Comparison of ENCODE assay signal across 18 cellular contexts in the genomic region with DNA sequence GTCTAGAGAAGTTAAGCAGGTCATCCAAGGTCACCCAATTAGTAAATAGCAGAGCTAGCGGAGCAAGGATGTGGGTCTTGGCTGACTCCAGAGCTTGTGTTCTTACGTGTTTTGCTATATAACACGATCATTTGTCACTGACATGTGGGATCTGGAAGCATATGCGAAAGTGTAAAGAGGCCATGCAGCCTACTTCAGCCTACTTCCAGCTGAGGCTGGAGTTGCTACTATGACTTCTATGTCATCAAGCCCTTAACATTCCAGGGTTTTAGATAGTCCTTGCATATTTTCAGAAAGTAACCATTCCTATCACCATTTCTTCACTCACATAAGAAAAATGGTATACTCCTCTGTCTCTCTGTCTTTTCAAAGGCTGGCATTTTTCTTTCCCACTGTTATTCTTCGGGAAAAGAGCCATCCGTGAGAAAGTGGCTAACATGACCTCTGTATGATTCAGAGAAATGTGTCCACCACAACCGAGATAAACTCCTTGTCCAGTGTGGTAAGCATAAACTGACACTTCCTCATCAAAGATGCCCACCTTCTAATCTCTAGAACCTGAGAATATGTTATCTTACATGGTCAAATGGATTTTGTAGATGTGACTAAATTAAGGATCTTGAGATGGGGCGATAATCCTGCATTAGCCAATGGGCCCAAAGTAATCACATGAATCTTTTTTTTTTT.
"Had no signal": no experiment of that assay in that cellular context is flagged by ENCODE, and none has a peak within 500 bp of the region (broad histone marks: within the 10 kb centered on the region; RNA-seq: fewer than 3 reads in every experiment).

No MANE protein-coding gene starts in this region.

- H3K36me3 Mint-ChIP-seq: activated CD8-positive, alpha-beta memory T cell treated with anti-CD3 and anti-CD28 coated beads, Interleukin-2, amount 10 ng/mL, durations not matched to agents 7 days and 5 days; activated naive CD8-positive, alpha-beta T cell; immature natural killer cell; natural killer cell treated with Interleukin-12 subunit alpha and Interleukin-12 subunit beta and Interleukin-15 and Interleukin-18, amount 100 ng/mL, for 72 hours had no signal

- H3K9me3 ChIP-seq: esophagus squamous epithelium, mucosa of descending colon, psoas muscle had no signal

- DNase-seq: activated CD4-positive, alpha-beta T cell treated with anti-CD3 and anti-CD28 coated beads, Interleukin-2, amount 50 U/mL, for 4 hours; activated CD4-positive, CD25-positive, alpha-beta regulatory T cell treated with anti-CD3 and anti-CD28 coated beads, Interleukin-2, amount 50 U/mL, for 72 hours; activated CD8-positive, alpha-beta memory T cell treated with anti-CD3 and anti-CD28 coated beads, Interleukin-2, amount 10 ng/mL, durations not matched to agents 7 days and 5 days; activated effector memory CD4-positive, alpha-beta T cell treated with anti-CD3 and anti-CD28 coated beads, Interleukin-2, amount 50 U/mL, for 16 hours; activated T-cell treated with anti-CD3 and anti-CD28 coated beads, Interleukin-2, amount 50 U/mL, for 24 hours; esophagus squamous epithelium; immature natural killer cell; mucosa of descending colon; occipital lobe; psoas muscle; stimulated activated naive CD4-positive, alpha-beta T cell; trophoblast cell had no signal

- H3K4me3 Mint-ChIP-seq: activated CD8-positive, alpha-beta memory T cell treated with anti-CD3 and anti-CD28 coated beads, Interleukin-2, amount 10 ng/mL, durations not matched to agents 7 days and 5 days; activated naive CD8-positive, alpha-beta T cell; activated T-cell treated with anti-CD3 and anti-CD28 coated beads, Interleukin-2, amount 50 U/mL, for 24 hours; immature natural killer cell; natural killer cell treated with Interleukin-12 subunit alpha and Interleukin-12 subunit beta and Interleukin-15 and Interleukin-18, amount 100 ng/mL, for 72 hours; T-helper 1 cell treated with Interleukin-12 subunit alpha and Interleukin-12 subunit beta and Interleukin-4 antibody, amounts not matched to agents 30 μg/mL and 1 μg/mL, for 36 hours had no signal

- H3K27ac ChIP-seq: esophagus squamous epithelium, psoas muscle had no signal

- ATAC-seq: activated CD8-positive, alpha-beta memory T cell treated with anti-CD3 and anti-CD28 coated beads, Interleukin-2, amount 10 ng/mL, durations not matched to agents 7 days and 5 days; mucosa of descending colon; psoas muscle; sciatic nerve; SK-N-SH treated with all-trans-retinoic acid at 6 μM for 48 hours had no signal

- H3K4me3 ChIP-seq: esophagus squamous epithelium, lung, mucosa of descending colon, psoas muscle had no signal

- H3K4me1 ChIP-seq: esophagus squamous epithelium, psoas muscle had no signal

- H3K9me3 Mint-ChIP-seq: activated T-cell treated with anti-CD3 and anti-CD28 coated beads, Interleukin-2, amount 50 U/mL, for 24 hours; immature natural killer cell; natural killer cell treated with Interleukin-12 subunit alpha and Interleukin-12 subunit beta and Interleukin-15 and Interleukin-18, amount 100 ng/mL, for 72 hours; T-helper 1 cell treated with Interleukin-12 subunit alpha and Interleukin-12 subunit beta and Interleukin-4 antibody, amounts not matched to agents 30 μg/mL and 1 μg/mL, for 36 hours had no signal

- H3K27me3 Mint-ChIP-seq: activated CD8-positive, alpha-beta memory T cell treated with anti-CD3 and anti-CD28 coated beads, Interleukin-2, amount 10 ng/mL, durations not matched to agents 7 days and 5 days; activated T-cell treated with anti-CD3 and anti-CD28 coated beads, Interleukin-2, amount 50 U/mL, for 24 hours; natural killer cell treated with Interleukin-12 subunit alpha and Interleukin-12 subunit beta and Interleukin-15 and Interleukin-18, amount 100 ng/mL, for 72 hours had no signal

- H3K36me3 ChIP-seq: esophagus squamous epithelium had no signal

- H3K27ac Mint-ChIP-seq: activated CD8-positive, alpha-beta memory T cell treated with anti-CD3 and anti-CD28 coated beads, Interleukin-2, amount 10 ng/mL, durations not matched to agents 7 days and 5 days; activated naive CD8-positive, alpha-beta T cell; activated T-cell treated with anti-CD3 and anti-CD28 coated beads, Interleukin-2, amount 50 U/mL, for 24 hours; immature natural killer cell; natural killer cell treated with Interleukin-12 subunit alpha and Interleukin-12 subunit beta and Interleukin-15 and Interleukin-18, amount 100 ng/mL, for 72 hours; T-helper 1 cell treated with Interleukin-12 subunit alpha and Interleukin-12 subunit beta and Interleukin-4 antibody, amounts not matched to agents 30 μg/mL and 1 μg/mL, for 36 hours had no signal

- H3K4me1 Mint-ChIP-seq: activated CD8-positive, alpha-beta memory T cell treated with anti-CD3 and anti-CD28 coated beads, Interleukin-2, amount 10 ng/mL, durations not matched to agents 7 days and 5 days; immature natural killer cell had no signal

- H3K27me3 ChIP-seq: esophagus squamous epithelium had no signal
